In genomic region chr2:200509608-200510433, GRCh38 we compare ENCODE assay signal across 8 cellular contexts. TPM values are rescaled to one million over a fixed set of nuclear protein-coding genes. Genes with fewer than 3 reads are reported as not detected.
A peak's percentile ranks its signal among the peaks of the same experiment; 100 is the strongest.
DNase-seq lines count a peak whose midpoint lies in the region; ATAC-seq and TF ChIP-seq lines count a peak whose summit lies in the region.

Gene KCTD18 (minus strand): TSS chr2:200510068. CDS start chr2:200507016, 3,052 bp downstream.

- H3K9ac ChIP-seq in Karpas-422 (ENCODE audit: low read length) = peak within 1 kb of the TSS; percentile 84

- no peaks in the 10 kb centered on the region for H3K27me3 ChIP-seq in Karpas-422 (ENCODE audit: low read length)

- peaks cover 6% of the 10 kb centered on the region; the same call in 1 of the 2 replicates for H3K36me3 ChIP-seq in Karpas-422 (ENCODE audit: insufficient read depth, low read length)

- CTCF ChIA-PET in RWPE1 (lab: Yijun Ruan, JAX) = interaction anchor here (0.6 to 1.6 kb wide), 7 partner anchors 11 to 536 kb away, joined by 3 to 8 read pairs (median 4); no protein-coding TSS in a partner anchor

- H3K9me3 ChIP-seq in Karpas-422 (ENCODE audit: low read length) = no peaks in the 10 kb centered on the region

- peaks cover 11% of the 10 kb centered on the region for H3K36me3 Mint-ChIP-seq in activated T-helper 17 cell treated with anti-CD3 and anti-CD28 coated beads, Interleukin-2, amount 50 U/mL, for 72 hours (ENCODE audit: low read depth)
- peaks cover 0 to 9% (median 2%) of the 10 kb centered on the region in 3 donors for H3K36me3 Mint-ChIP-seq in naive thymus-derived CD8-positive, alpha-beta T cell

- H3K9me2 ChIP-seq in Karpas-422 (replicated peaks; ENCODE audit: insufficient read depth, low read length) = no peaks in the 10 kb centered on the region; the same call in 1 of the 2 replicates

- peak within 1 kb of the TSS; percentile 65 for H3K27ac ChIP-seq in Karpas-422 (ENCODE audit: low read length)
- H3K27ac ChIP-seq in RWPE1 = peak within 1 kb of the TSS; percentile 75

- no peak within 1 kb of the TSS for H3K4me3 Mint-ChIP-seq in activated T-helper 17 cell treated with anti-CD3 and anti-CD28 coated beads, Interleukin-2, amount 50 U/mL, for 72 hours
- H3K4me3 Mint-ChIP-seq in naive thymus-derived CD8-positive, alpha-beta T cell = peak within 1 kb of the TSS; percentile 80 to 97 (median 94)

- H3K79me2 ChIP-seq in Karpas-422 (ENCODE audit: low read length) = peaks cover 22% of the 10 kb centered on the region

- peak; percentile 86 for DNase-seq in EH (ENCODE audit: low read depth)
- DNase-seq in Karpas-422 = peak; percentile 97
- peak; percentile 83 for DNase-seq in RWPE1 (ENCODE audit: low spot score)
- DNase-seq in fibroblast of mammary gland (ENCODE audit: low read depth) = peak; percentile 76
- DNase-seq in naive thymus-derived CD8-positive, alpha-beta T cell = peak; percentile 83 to 93 (median 90)
- DNase-seq in stimulated activated naive CD4-positive, alpha-beta T cell (lab: John Stamatoyannopoulos, UW) = peak; percentile 75 to 86 (median 86)

- H3K4me3 ChIP-seq in Karpas-422 (ENCODE audit: low read length) (peak within 1 kb of the TSS; percentile 77), fibroblast of mammary gland (ENCODE audit: control insufficient read depth, low read depth, low read length) (peak within 1 kb of the TSS; percentile 78)

- TF ChIP-seq CTCF in RWPE1 (conservative IDR thresholded peaks at IDR 0.05; ENCODE audit: low read depth) (peak; percentile 93), fibroblast of mammary gland (conservative IDR thresholded peaks at IDR 0.05; ENCODE audit: control insufficient read depth, insufficient read depth, low read depth, low read length) (peak; percentile 42)

- H3K4me2 ChIP-seq in Karpas-422 (ENCODE audit: low read depth, low read length, poor library complexity, severe bottlenecking) = peak within 1 kb of the TSS; percentile 76

- H3K27me3 Mint-ChIP-seq in activated T-helper 17 cell treated with anti-CD3 and anti-CD28 coated beads, Interleukin-2, amount 50 U/mL, for 72 hours = no peaks in the 10 kb centered on the region
- H3K27me3 Mint-ChIP-seq in naive thymus-derived CD8-positive, alpha-beta T cell = no peaks in the 10 kb centered on the region

- peaks cover 11% of the 10 kb centered on the region for H3K4me1 Mint-ChIP-seq in activated T-helper 17 cell treated with anti-CD3 and anti-CD28 coated beads, Interleukin-2, amount 50 U/mL, for 72 hours
- H3K4me1 Mint-ChIP-seq in naive thymus-derived CD8-positive, alpha-beta T cell = peaks cover 14 to 45% (median 32%) of the 10 kb centered on the region in 4 donors

- no peaks in the 10 kb centered on the region for H4K20me1 ChIP-seq in Karpas-422 (ENCODE audit: insufficient read depth, low read depth, low read length)

- peak; percentile 99 for ATAC-seq in GM21825 (IDR thresholded peaks at IDR 0.05; ENCODE audit: unreplicated experiment)
- ATAC-seq in activated T-helper 17 cell treated with anti-CD3 and anti-CD28 coated beads, Interleukin-2, amount 50 U/mL, for 72 hours (replicated peaks) = peak; percentile 99
- peak; percentile 97 to 98 for ATAC-seq in naive thymus-derived CD8-positive, alpha-beta T cell

- POLR2A ChIA-PET in RWPE1 (lab: Yijun Ruan, JAX; ENCODE audit: low non-redundant PET) = no interaction called here
- POLR2A ChIA-PET in naive thymus-derived CD8-positive, alpha-beta T cell (lab: Charles Lee) = interaction anchor here (1.0 to 1.6 kb wide), 4 partner anchors 16 to 134 kb away, joined by 3 to 20 read pairs (median 4); partner anchors contain the start of gene SGO2

- H2AFZ ChIP-seq in Karpas-422 (ENCODE audit: low read length) = peak within 1 kb of the TSS; percentile 74

- peak within 1 kb of the TSS; percentile 96 for H3K27ac Mint-ChIP-seq in activated T-helper 17 cell treated with anti-CD3 and anti-CD28 coated beads, Interleukin-2, amount 50 U/mL, for 72 hours
- peak within 1 kb of the TSS; percentile 83 to 98 (median 94) for H3K27ac Mint-ChIP-seq in naive thymus-derived CD8-positive, alpha-beta T cell

- H3K9me3 Mint-ChIP-seq in activated T-helper 17 cell treated with anti-CD3 and anti-CD28 coated beads, Interleukin-2, amount 50 U/mL, for 72 hours = no peaks in the 10 kb centered on the region
- H3K9me3 Mint-ChIP-seq in naive thymus-derived CD8-positive, alpha-beta T cell = no peaks in the 10 kb centered on the region

- H3K4me1 ChIP-seq in Karpas-422 (ENCODE audit: low read length) = peaks cover 16% of the 10 kb centered on the region

RNA-seq across cellular contexts. Expression of gene KCTD18, which starts in this region (rescaled TPM):
- total RNA-seq in Karpas-422 (2014; rRNA removed; shearing (Covaris generic); ENCODE audit: low replicate concordance) = 24.6 and 28.1 TPM in 2 replicates
- total RNA-seq in activated T-helper 17 cell treated with anti-CD3 and anti-CD28 coated beads, Interleukin-2, amount 50 U/mL, for 72 hours = 10 to 100 TPM in 1 of 2 donors, 1 to 10 TPM in 1; 9.3 to 10.8 TPM
- 10 to 100 TPM; 19.1 to 19.6 TPM for total RNA-seq in naive thymus-derived CD8-positive, alpha-beta T cell
- polyA plus RNA-seq in naive thymus-derived CD8-positive, alpha-beta T cell = 10 to 100 TPM; 12.6 to 16.5 (median 14.0) TPM

Comparison
In these comparisons a context has a peak if more than half of its experiments do, and no peak if none do; other contexts are left out.
1. Peak in every context shown above with its lines: DNase-seq, ATAC-seq, H3K4me3 ChIP-seq and H3K27ac ChIP-seq.